Comparison of ENCODE assay signal across 30 cellular contexts in the genomic region with DNA sequence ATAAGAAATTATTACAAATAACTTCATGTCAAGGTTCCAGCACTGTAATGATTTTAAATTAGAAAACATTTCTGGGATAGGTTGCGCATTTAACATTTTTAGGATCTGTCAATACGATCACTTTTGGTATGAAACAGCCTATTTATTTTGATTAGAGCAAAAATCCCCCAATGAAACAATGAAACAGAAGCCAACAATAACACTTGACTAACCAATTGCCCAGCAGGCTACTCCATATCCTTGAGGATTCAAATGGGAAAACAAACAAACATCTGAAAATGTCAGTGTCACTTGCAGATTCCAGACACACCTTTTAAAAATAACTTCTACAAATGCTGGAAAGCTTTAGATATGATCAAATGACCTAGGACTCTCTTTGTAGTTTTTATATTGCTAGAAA.
"Had no signal": no experiment of that assay in that cellular context is flagged by ENCODE, and none has a peak within 500 bp of the region (broad histone marks: within the 10 kb centered on the region; RNA-seq: fewer than 3 reads in every experiment).

No MANE protein-coding gene starts in this region.

- H3K79me2 ChIP-seq: hepatocyte had no signal

- H3K27me3 ChIP-seq: adrenal gland, body of pancreas, esophagus muscularis mucosa, gastroesophageal sphincter, heart right ventricle, hepatocyte had no signal

- H3K27ac ChIP-seq: adrenal gland, body of pancreas, esophagus muscularis mucosa, gastroesophageal sphincter, heart right ventricle, hepatocyte, WERI-Rb-1 had no signal

- H3K9me3 ChIP-seq: adrenal gland, body of pancreas, esophagus muscularis mucosa, gastroesophageal sphincter had no signal

- H2AFZ ChIP-seq: hepatocyte had no signal

- H3K4me3 ChIP-seq: adrenal gland, body of pancreas, esophagus muscularis mucosa, gastroesophageal sphincter, heart right ventricle, hepatocyte had no signal

- H3K36me3 ChIP-seq: adrenal gland, esophagus muscularis mucosa, gastroesophageal sphincter, heart right ventricle, WERI-Rb-1 had no signal

- H3K4me1 ChIP-seq: adrenal gland, body of pancreas, esophagus muscularis mucosa, gastroesophageal sphincter, heart right ventricle had no signal

- FAIRE-seq: colon had no signal

- H3K4me2 ChIP-seq: hepatocyte had no signal

- DNase-seq: activated B cell treated with CpG ODN at 0.5 μM for 24 hours; activated CD4-positive, alpha-beta T cell treated with anti-CD3 and anti-CD28 coated beads for 48 hours; activated CD4-positive, alpha-beta T cell treated with anti-CD3 and anti-CD28 coated beads, Interleukin-2, amount 50 U/mL, for 1 hour; activated CD4-positive, alpha-beta T cell treated with anti-CD3 and anti-CD28 coated beads, Interleukin-2, amount 50 U/mL, for 48 hours; activated CD8-positive, alpha-beta memory T cell treated with anti-CD3 and anti-CD28 coated beads for 24 hours; activated CD8-positive, alpha-beta T cell treated with anti-CD3 and anti-CD28 coated beads for 36 hours; activated effector memory CD4-positive, alpha-beta T cell treated with anti-CD3 and anti-CD28 coated beads, Interleukin-2, amount 50 U/mL, for 16 hours; activated naive CD4-positive, alpha-beta T cell treated with anti-CD3 and anti-CD28 coated beads for 36 hours; activated naive CD8-positive, alpha-beta T cell treated with anti-CD3 and anti-CD28 coated beads for 36 hours; activated naive CD8-positive, alpha-beta T cell treated with anti-CD3 and anti-CD28 coated beads, Interleukin-2, amount 50 U/mL, for 24 hours; activated T-cell treated with anti-CD3 and anti-CD28 coated beads, Interleukin-2, amount 50 U/mL, for 4 hours; adrenal gland; amygdala; aorta; body of pancreas; caudate nucleus; cortex of kidney; dermis blood vessel endothelial cell; effector CD4-positive, alpha-beta T cell; effector memory CD8-positive, alpha-beta T cell; erythroblast; foreskin melanocyte; heart right ventricle; T1000; WERI-Rb-1 had no signal

- ATAC-seq: activated CD4-positive, CD25-positive, alpha-beta regulatory T cell treated with anti-CD3 and anti-CD28 coated beads, Interleukin-2, amount 50 U/mL, for 24 hours; activated CD8-positive, alpha-beta T cell treated with anti-CD3 and anti-CD28 coated beads for 36 hours; activated naive CD8-positive, alpha-beta T cell treated with anti-CD3 and anti-CD28 coated beads, Interleukin-2, amount 50 U/mL, for 24 hours; activated T-cell treated with anti-CD3 and anti-CD28 coated beads, Interleukin-2, amount 50 U/mL, for 4 hours; body of pancreas; effector memory CD8-positive, alpha-beta T cell; gastroesophageal sphincter; heart right ventricle had no signal
